14 cellular contexts compared by ENCODE assay signal in genomic region chr2:150587547-150588209, GRCh38.
DNase-seq lines count a peak whose midpoint lies in the region; ATAC-seq, FAIRE-seq and TF ChIP-seq lines count a peak whose summit lies in the region.
"Had no signal": no experiment of that assay in that cellular context is flagged by ENCODE, and none has a peak within 500 bp of the region (broad histone marks: within the 10 kb centered on the region; RNA-seq: fewer than 3 reads in every experiment).

No MANE protein-coding gene starts in this region.

- H4K20me1 ChIP-seq in keratinocyte (ENCODE audit: control insufficient read depth, extremely low read depth, insufficient read depth, low read length), result no peaks in the 10 kb centered on the region

- no peaks in the 10 kb centered on the region for H3K36me3 Mint-ChIP-seq in type B pancreatic cell
- H3K36me3 Mint-ChIP-seq: natural killer cell had no signal

- no peaks in the 10 kb centered on the region for H3K27me3 Mint-ChIP-seq in type B pancreatic cell
- H3K27me3 Mint-ChIP-seq: activated CD4-positive, alpha-beta T cell treated with anti-CD3 and anti-CD28 coated beads for 36 hours had no signal

- H3K9ac ChIP-seq in adipocyte (ENCODE audit: low read length) (peak overlapping the region; percentile 65), keratinocyte (ENCODE audit: control insufficient read depth, extremely low read depth, insufficient read depth, low read length) (no peak overlapping the region)

- peak overlapping the region; percentile 15 for H3K4me2 ChIP-seq in keratinocyte (ENCODE audit: control insufficient read depth, extremely low read depth, insufficient read depth, low read depth, low read length)

- POLR2A ChIA-PET in HEK293T (lab: Yijun Ruan, JAX), result no interaction called here

- DNase-seq in HEK293T (ENCODE audit: extremely low spot score), result peak; percentile 15
- DNase-seq in adipocyte (ENCODE audit: low read depth), result peak; percentile 73
- DNase-seq in keratinocyte (ENCODE audit: low read depth, low spot score), result no peak
- no peak for DNase-seq in type B pancreatic cell (ENCODE audit: extremely low spot score, unreplicated experiment)
- no peak for DNase-seq in pons (ENCODE audit: low spot score)
- no peak for DNase-seq in NCI-H345 treated with DMSO at 0.1 percent for 48 hours (lab: John Stamatoyannopoulos, UW; ENCODE audit: unreplicated experiment)
- DNase-seq: activated CD4-positive, alpha-beta T cell treated with anti-CD3 and anti-CD28 coated beads for 36 hours; activated T-cell treated with anti-CD3 and anti-CD28 coated beads, Interleukin-2, amount 50 U/mL, for 4 hours; dorsolateral prefrontal cortex; gastrocnemius medialis; natural killer cell had no signal

- peaks cover 29% of the 10 kb centered on the region for H3K4me1 Mint-ChIP-seq in type B pancreatic cell (ENCODE audit: unreplicated experiment)
- H3K4me1 Mint-ChIP-seq: activated CD4-positive, alpha-beta T cell treated with anti-CD3 and anti-CD28 coated beads for 36 hours; natural killer cell had no signal

- H3K4me3 ChIP-seq in adipocyte (ENCODE audit: low read length), result peak overlapping the region; percentile 51
- H3K4me3 ChIP-seq in keratinocyte (ENCODE audit: control insufficient read depth in 2 of 3, extremely low read depth in 1 of 3, insufficient read depth in 2 of 3, low read depth in 1 of 3, low read length in 3 of 3), result no peak overlapping the region
- H3K4me3 ChIP-seq: dorsolateral prefrontal cortex, gastrocnemius medialis, skin epidermis had no signal

- dilution Hi-C loops in keratinocyte (cut with MboI; ENCODE audit: extremely low pct_ligation_motif_present, low sequenced_read_pairs), result no loop called here

- H3K4me1 ChIP-seq in adipocyte (ENCODE audit: control insufficient read depth, insufficient read depth, low read length) (peaks cover 36% of the 10 kb centered on the region), keratinocyte (ENCODE audit: control insufficient read depth, extremely low read depth, insufficient read depth, low read length) (peaks cover 11% of the 10 kb centered on the region)
- H3K4me1 ChIP-seq: gastrocnemius medialis had no signal

- H3K36me3 ChIP-seq in adipocyte (ENCODE audit: control insufficient read depth, insufficient read depth, low read length, severe bottlenecking) (no peaks in the 10 kb centered on the region), keratinocyte (ENCODE audit: control insufficient read depth in 2 of 2, extremely low read depth in 1 of 2, insufficient read depth in 2 of 2, low read length in 2 of 2) (no peaks in the 10 kb centered on the region)
- H3K36me3 ChIP-seq: gastrocnemius medialis had no signal

- H3K4me3 Mint-ChIP-seq in type B pancreatic cell, result peak overlapping the region; percentile 44
- H3K4me3 Mint-ChIP-seq: activated CD4-positive, alpha-beta T cell treated with anti-CD3 and anti-CD28 coated beads for 36 hours; activated T-cell treated with anti-CD3 and anti-CD28 coated beads, Interleukin-2, amount 50 U/mL, for 4 hours; natural killer cell had no signal

- FAIRE-seq in keratinocyte (lab: Jason Lieb, UNC), result no peak
- FAIRE-seq: islet of Langerhans had no signal

- H3K9me1 ChIP-seq in keratinocyte (ENCODE audit: control insufficient read depth, extremely low read depth, insufficient read depth, low read length), result no peaks in the 10 kb centered on the region

- H3K9me3 ChIP-seq in adipocyte (ENCODE audit: control insufficient read depth, low read length) (no peaks in the 10 kb centered on the region), keratinocyte (ENCODE audit: control insufficient read depth, low read depth, low read length) (no peaks in the 10 kb centered on the region)
- H3K9me3 ChIP-seq: gastrocnemius medialis had no signal

- H3K79me2 ChIP-seq in keratinocyte (ENCODE audit: control insufficient read depth, insufficient read depth, low read length), result no peaks in the 10 kb centered on the region

- no peak for ATAC-seq in HG03175 (IDR thresholded peaks at IDR 0.05; ENCODE audit: unreplicated experiment)
- ATAC-seq: activated CD4-positive, alpha-beta T cell treated with anti-CD3 and anti-CD28 coated beads for 36 hours; activated T-cell treated with anti-CD3 and anti-CD28 coated beads, Interleukin-2, amount 50 U/mL, for 4 hours; natural killer cell had no signal

- peak overlapping the region; percentile 36 for H3K27ac ChIP-seq in keratinocyte (ENCODE audit: control insufficient read depth, insufficient read depth, low read length)
- H3K27ac ChIP-seq: gastrocnemius medialis had no signal

- CTCF ChIA-PET in HEK293T (lab: Yijun Ruan, JAX), result no interaction called here

- H3K9me3 Mint-ChIP-seq in type B pancreatic cell, result no peaks in the 10 kb centered on the region
- H3K9me3 Mint-ChIP-seq: activated T-cell treated with anti-CD3 and anti-CD28 coated beads, Interleukin-2, amount 50 U/mL, for 4 hours had no signal

- H3K27me3 ChIP-seq in adipocyte (replicated peaks; ENCODE audit: control insufficient read depth, insufficient read depth, low read length), result no peaks in the 10 kb centered on the region
- no peaks in the 10 kb centered on the region for H3K27me3 ChIP-seq in keratinocyte (ENCODE audit: control insufficient read depth, extremely low read depth, insufficient read depth, low read length)
- H3K27me3 ChIP-seq: gastrocnemius medialis had no signal

- no peak overlapping the region for H2AFZ ChIP-seq in keratinocyte (ENCODE audit: control insufficient read depth, low read length)

- no peak for TF ChIP-seq CTCF in keratinocyte (optimal IDR thresholded peaks at IDR 0.05 in 1 of 3, IDR thresholded peaks at IDR 0.05 in 1 of 3, conservative IDR thresholded peaks at IDR 0.05 in 1 of 3; ENCODE audit: extremely low read depth in 1 of 3, insufficient read depth in 2 of 3, low read length in 3 of 3)
- TF ChIP-seq CTCF in type B pancreatic cell (conservative IDR thresholded peaks at IDR 0.05), result no peak

- H3K27ac Mint-ChIP-seq in type B pancreatic cell, result peak overlapping the region; percentile 11
- H3K27ac Mint-ChIP-seq: activated CD4-positive, alpha-beta T cell treated with anti-CD3 and anti-CD28 coated beads for 36 hours; natural killer cell had no signal

TF ChIP-seq in HEK293T, 16 proteins besides CTCF, POLR2A, EP300 and RAD21:
- TF ChIP-seq ARNT (IDR thresholded peaks at IDR 0.05) (no peak), PKNOX1 (IDR thresholded peaks at IDR 0.05) (peak; percentile 81)

Comparison
In these comparisons a context has a peak if more than half of its experiments do, and no peak if none do; other contexts are left out.
1. DNase-seq: peak in HEK293T (single experiment) and adipocyte (single experiment); none in keratinocyte (single experiment), type B pancreatic cell (single experiment), pons (single experiment) and NCI-H345 treated with DMSO at 0.1 percent for 48 hours (single experiment).